In genomic region chr11:26558191-26558590, GRCh38 we compare ENCODE assay signal across 27 cellular contexts. TPM values are rescaled to one million over a fixed set of nuclear protein-coding genes. Genes with fewer than 3 reads are reported as not detected.
A peak's percentile ranks its signal among the peaks of the same experiment; 100 is the strongest.
DNase-seq lines count a peak whose midpoint lies in the region; ATAC-seq, FAIRE-seq and TF ChIP-seq lines count a peak whose summit lies in the region.
"Had no signal": no experiment of that assay in that cellular context is flagged by ENCODE, and none has a peak within 500 bp of the region (broad histone marks: within the 10 kb centered on the region; RNA-seq: fewer than 3 reads in every experiment).

No MANE protein-coding gene starts in this region.

- H3K9me3 ChIP-seq in BLaER1 (no peaks in the 10 kb centered on the region), GM12878 (replicated peaks; ENCODE audit: control insufficient read depth, insufficient read depth, low read length) (no peaks in the 10 kb centered on the region)
- H3K9me3 ChIP-seq: BE2C, Caco-2, Peyer's patch, SJSA1 had no signal

- H3K4me3 Mint-ChIP-seq in activated naive CD4-positive, alpha-beta T cell treated with anti-CD3 and anti-CD28 coated beads for 36 hours: no peak overlapping the region
- H3K4me3 Mint-ChIP-seq in activated CD4-positive, alpha-beta T cell treated with anti-CD3 and anti-CD28 coated beads, Interleukin-2, amount 10 ng/mL, durations not matched to agents 24 days and 14 days: no peak overlapping the region
- H3K4me3 Mint-ChIP-seq: CD4-positive, alpha-beta T cell; T-helper 1 cell treated with Interleukin-12 subunit alpha and Interleukin-12 subunit beta and Interleukin-4 antibody, amounts not matched to agents 30 μg/mL and 1 μg/mL, for 36 hours had no signal

- no peak overlapping the region for H2AFZ ChIP-seq in GM12878 (ENCODE audit: control insufficient read depth, low read depth, low read length)

- CTCF ChIA-PET in GM12878 (lab: Yijun Ruan, JAX): interaction anchor here (0.6 to 2.1 kb wide), 7 partner anchors 10 to 260 kb away, joined by 3 to 15 read pairs (median 4); no protein-coding TSS in a partner anchor
- CTCF ChIA-PET in activated naive CD4-positive, alpha-beta T cell treated with anti-CD3 and anti-CD28 coated beads for 36 hours (lab: Charles Lee): no interaction called here

- no peak for DNase-seq in GM12892 (ENCODE audit: insufficient read length)
- peak; percentile 61 for DNase-seq in NCI-H2227 (lab: John Stamatoyannopoulos, UW; ENCODE audit: unreplicated experiment)
- no peak for DNase-seq in GM12878 (ENCODE audit: low read depth, low spot score)
- DNase-seq in activated naive CD4-positive, alpha-beta T cell treated with anti-CD3 and anti-CD28 coated beads for 36 hours: no peak
- no peak for DNase-seq in NOMO-1 (lab: John Stamatoyannopoulos, UW; ENCODE audit: unreplicated experiment in 2 of 2)
- no peak for DNase-seq in activated CD4-positive, alpha-beta T cell treated with anti-CD3 and anti-CD28 coated beads, Interleukin-2, amount 10 ng/mL, durations not matched to agents 24 days and 14 days
- DNase-seq: BE2C; Caco-2; CD4-positive, alpha-beta T cell; DMS 273 treated with DMSO at 0.1 percent for 48 hours; Kasumi-1; MM.1S; NCI-H1048; NCI-H1694; NCI-H2081; NCI-H510A treated with DMSO at 0.1 percent for 48 hours; NCI-H82; Peyer's patch had no signal

- TF ChIP-seq POLR2A in GM12892 (IDR thresholded peaks at IDR 0.05; ENCODE audit: low read depth, low read length) (no peak), GM12878 (IDR thresholded peaks at IDR 0.05; ENCODE audit: low read depth, low read length) (no peak)

- FAIRE-seq in GM12892 (lab: Jason Lieb, UNC): peak; percentile 75
- FAIRE-seq in GM12878 (lab: Jason Lieb, UNC): no peak
- FAIRE-seq: A204.1, GM18507, GM19239 had no signal

- TF ChIP-seq RAD21 in GM12878 (IDR thresholded peaks at IDR 0.05; ENCODE audit: insufficient read depth, low read depth, low read length): no peak

- ATAC-seq in GM12878: peak; percentile 69
- no peak for ATAC-seq in HG03342 (IDR thresholded peaks at IDR 0.05; ENCODE audit: unreplicated experiment)

- no peak overlapping the region for H3K27ac Mint-ChIP-seq in activated naive CD4-positive, alpha-beta T cell treated with anti-CD3 and anti-CD28 coated beads for 36 hours
- no peak overlapping the region for H3K27ac Mint-ChIP-seq in activated CD4-positive, alpha-beta T cell treated with anti-CD3 and anti-CD28 coated beads, Interleukin-2, amount 10 ng/mL, durations not matched to agents 24 days and 14 days
- H3K27ac Mint-ChIP-seq: CD4-positive, alpha-beta T cell; T-helper 1 cell treated with Interleukin-12 subunit alpha and Interleukin-12 subunit beta and Interleukin-4 antibody, amounts not matched to agents 30 μg/mL and 1 μg/mL, for 36 hours had no signal

- H3K4me3 ChIP-seq in BLaER1 (no peak overlapping the region), GM12878 (no peak overlapping the region)
- H3K4me3 ChIP-seq: Peyer's patch, SJSA1 had no signal

- H4K20me1 ChIP-seq in BLaER1 (no peaks in the 10 kb centered on the region), GM12878 (ENCODE audit: control insufficient read depth, insufficient read depth) (no peaks in the 10 kb centered on the region)

- no peaks in the 10 kb centered on the region for H3K79me2 ChIP-seq in GM12878 (ENCODE audit: control insufficient read depth, insufficient read depth, low read length)

- H3K9ac ChIP-seq in BLaER1 (no peak overlapping the region), GM12878 (ENCODE audit: control insufficient read depth, insufficient read depth, low read length) (no peak overlapping the region)

- no peak for TF ChIP-seq CTCF in GM12878 (IDR thresholded peaks at IDR 0.05 in 2 of 3, conservative IDR thresholded peaks at IDR 0.05 in 1 of 3; ENCODE audit: control insufficient read depth in 2 of 3, extremely low read depth in 1 of 3, insufficient read depth in 1 of 3, low read depth in 3 of 3, low read length in 3 of 3)

- H3K27me3 Mint-ChIP-seq in activated naive CD4-positive, alpha-beta T cell treated with anti-CD3 and anti-CD28 coated beads for 36 hours (ENCODE audit: low read depth): no peaks in the 10 kb centered on the region
- H3K27me3 Mint-ChIP-seq in activated CD4-positive, alpha-beta T cell treated with anti-CD3 and anti-CD28 coated beads, Interleukin-2, amount 10 ng/mL, durations not matched to agents 24 days and 14 days: no peaks in the 10 kb centered on the region
- H3K27me3 Mint-ChIP-seq: CD4-positive, alpha-beta T cell had no signal

- no peaks in the 10 kb centered on the region for H3K27me3 ChIP-seq in BLaER1
- H3K27me3 ChIP-seq in GM12878 (replicated peaks in 1 of 2; ENCODE audit: control insufficient read depth in 2 of 2, insufficient read depth in 2 of 2, low read length in 1 of 2): no peaks in the 10 kb centered on the region
- H3K27me3 ChIP-seq: BE2C, Peyer's patch had no signal

- H3K36me3 Mint-ChIP-seq in activated naive CD4-positive, alpha-beta T cell treated with anti-CD3 and anti-CD28 coated beads for 36 hours (ENCODE audit: low read depth): no peaks in the 10 kb centered on the region
- H3K36me3 Mint-ChIP-seq in activated CD4-positive, alpha-beta T cell treated with anti-CD3 and anti-CD28 coated beads, Interleukin-2, amount 10 ng/mL, durations not matched to agents 24 days and 14 days (ENCODE audit: low read depth): no peaks in the 10 kb centered on the region

- H3K4me2 ChIP-seq in BLaER1: peak overlapping the region; percentile 40
- no peak overlapping the region for H3K4me2 ChIP-seq in GM12878 (ENCODE audit: control insufficient read depth, insufficient read depth)

- no peak for TF ChIP-seq EP300 in GM12878 (IDR thresholded peaks at IDR 0.05; ENCODE audit: borderline replicate concordance in 1 of 2, control insufficient read depth in 1 of 2, low read depth in 2 of 2, low read length in 2 of 2)

- no peaks in the 10 kb centered on the region for H3K4me1 Mint-ChIP-seq in activated naive CD4-positive, alpha-beta T cell treated with anti-CD3 and anti-CD28 coated beads for 36 hours (ENCODE audit: low read depth)
- H3K4me1 Mint-ChIP-seq in activated CD4-positive, alpha-beta T cell treated with anti-CD3 and anti-CD28 coated beads, Interleukin-2, amount 10 ng/mL, durations not matched to agents 24 days and 14 days: no peaks in the 10 kb centered on the region

- H3K4me1 ChIP-seq in BLaER1 (peaks cover 15% of the 10 kb centered on the region), GM12878 (ENCODE audit: control insufficient read depth, insufficient read depth, low read length) (no peaks in the 10 kb centered on the region)
- H3K4me1 ChIP-seq: BE2C, Caco-2, Peyer's patch, SJSA1 had no signal

- intact Hi-C loops in GM12878 (cut with micrococcal nuclease; ENCODE audit: unreplicated experiment): loop anchor here (10.0 kb wide), 1 partner anchor 223 kb away; the partner anchor contains the start of gene ANO3
- intact Hi-C loops in activated naive CD4-positive, alpha-beta T cell treated with anti-CD3 and anti-CD28 coated beads for 36 hours (cut with micrococcal nuclease): no loop called here
- intact Hi-C loops in activated CD4-positive, alpha-beta T cell treated with anti-CD3 and anti-CD28 coated beads, Interleukin-2, amount 10 ng/mL, durations not matched to agents 24 days and 14 days (cut with micrococcal nuclease): no loop called here

- POLR2A ChIA-PET in GM12878 (lab: Charles Lee): interaction anchor here (0.9 kb wide), 1 partner anchor 20 kb away, joined by 4 read pairs; no protein-coding TSS in a partner anchor

- BruUV-seq in GM12878 (replicated peaks; lab: Mats Ljungman, UMichigan): no TSS peak

- H3K36me3 ChIP-seq in BLaER1 (no peaks in the 10 kb centered on the region), GM12878 (ENCODE audit: control insufficient read depth in 2 of 2, insufficient read depth in 2 of 2, low read length in 1 of 2) (no peaks in the 10 kb centered on the region)
- H3K36me3 ChIP-seq: BE2C, Peyer's patch, SJSA1 had no signal

- H3K9me3 Mint-ChIP-seq in activated naive CD4-positive, alpha-beta T cell treated with anti-CD3 and anti-CD28 coated beads for 36 hours: peaks cover 5% of the 10 kb centered on the region
- no peaks in the 10 kb centered on the region for H3K9me3 Mint-ChIP-seq in activated CD4-positive, alpha-beta T cell treated with anti-CD3 and anti-CD28 coated beads, Interleukin-2, amount 10 ng/mL, durations not matched to agents 24 days and 14 days
- H3K9me3 Mint-ChIP-seq: T-helper 1 cell treated with Interleukin-12 subunit alpha and Interleukin-12 subunit beta and Interleukin-4 antibody, amounts not matched to agents 30 μg/mL and 1 μg/mL, for 36 hours had no signal

- SMC1A ChIA-PET in GM12878 (lab: Charles Lee; ENCODE audit: uncharacterized antibody, unreplicated experiment): interaction anchor here (1.1 to 4.2 kb wide), 15 partner anchors 10 to 92 kb away, joined by 3 to 23 read pairs (median 7); no protein-coding TSS in a partner anchor

- WGBS in GM12878 (ENCODE audit: insufficient coverage, insufficient replicate concordance, low lambda C conversion rate, missing lambda C conversion rate): 42% methylated on average over 4 of the region's 4 CpGs

- H3K27ac ChIP-seq in BLaER1 (no peak overlapping the region), GM12878 (ENCODE audit: control insufficient read depth, insufficient read depth) (no peak overlapping the region)
- H3K27ac ChIP-seq: Peyer's patch, SJSA1 had no signal

- RAD21 ChIA-PET in GM12878 (lab: Charles Lee; ENCODE audit: unreplicated experiment): interaction anchor here (0.7 to 3.4 kb wide), 14 partner anchors 9 to 260 kb away, joined by 3 to 11 read pairs (median 4); partner anchors contain the start of gene MUC15

- in situ Hi-C loops in GM12878 (cut with MboI): loop anchor here (10.0 kb wide), 1 partner anchor 263 kb away; no protein-coding TSS in a partner anchor

RNA-seq across cellular contexts. Expression of gene MUC15, which starts 13.9 kb away (rescaled TPM):
- polyA plus RNA-seq in GM12892 (2012; ENCODE audit: missing spikeins): not detected
- 0.40 TPM in 1 of 2 replicates, not detected in the other for total RNA-seq in GM12878 (2013; cell fraction: nucleolus; rRNA removed)
- 0.05 TPM in 1 of 2 replicates, not detected in the other for total RNA-seq in GM12878 (2014; rRNA removed)
- 0.05 TPM in 1 of 2 replicates, not detected in the other for total RNA-seq in GM12878 (2014; rRNA removed; fragmentation: Illumina TruSeq; extraction: Trizol)
- 0.15 TPM in 1 of 2 replicates, not detected in the other for total RNA-seq in GM12878 (2021)
- polyA plus RNA-seq in GM12878 (2011; ENCODE audit: low read depth): not detected
- 0.86 and 1.4 TPM in 2 replicates for polyA plus RNA-seq in GM12878 (2011; rRNA removed)
- 0.19 and 0.27 TPM in 2 replicates for polyA plus RNA-seq in GM12878 (2011; cell fraction: cytosol; rRNA removed)
- 1.5 and 2.8 TPM in 2 replicates for polyA plus RNA-seq in GM12878 (2011; cell fraction: nucleus; rRNA removed)
- polyA plus RNA-seq in GM12878 (2012): not detected in 2 replicates
- polyA plus RNA-seq in GM12878 (2014; fragmentation: Illumina TruSeq; extraction: Trizol): 0.03 TPM in 1 of 2 replicates, not detected in the other
- not detected for polyA plus RNA-seq in GM12878 (2014; fragmentation: Nextera tagmentation; extraction: Ambion mirVana)
- polyA plus RNA-seq in GM12878 (2014; rRNA removed): 0.03 TPM in 1 of 2 replicates, not detected in the other
- polyA plus RNA-seq in GM12878 (2016; fragmentation: Nextera tagmentation; extraction: Ambion mirVana): not detected
- 0.29 and 0.31 TPM in 2 replicates for polyA minus RNA-seq in GM12878 (2011; rRNA and poly(A)+ RNA removed)
- not detected in 2 replicates for polyA minus RNA-seq in GM12878 (2011; cell fraction: cytosol; rRNA and poly(A)+ RNA removed)
- polyA minus RNA-seq in GM12878 (2011; cell fraction: nucleus; rRNA and poly(A)+ RNA removed): 0.29 and 0.48 TPM in 2 replicates
- total RNA-seq in activated naive CD4-positive, alpha-beta T cell treated with anti-CD3 and anti-CD28 coated beads for 36 hours: not detected
- total RNA-seq in activated CD4-positive, alpha-beta T cell treated with anti-CD3 and anti-CD28 coated beads, Interleukin-2, amount 10 ng/mL, durations not matched to agents 24 days and 14 days: not detected in 2 replicates
- total RNA-seq: CD4-positive, alpha-beta T cell; G401; OCI-LY7; Peyer's patch; SJSA1 had no signal
